Comparison of ENCODE assay signal across 21 cellular contexts in the genomic region with DNA sequence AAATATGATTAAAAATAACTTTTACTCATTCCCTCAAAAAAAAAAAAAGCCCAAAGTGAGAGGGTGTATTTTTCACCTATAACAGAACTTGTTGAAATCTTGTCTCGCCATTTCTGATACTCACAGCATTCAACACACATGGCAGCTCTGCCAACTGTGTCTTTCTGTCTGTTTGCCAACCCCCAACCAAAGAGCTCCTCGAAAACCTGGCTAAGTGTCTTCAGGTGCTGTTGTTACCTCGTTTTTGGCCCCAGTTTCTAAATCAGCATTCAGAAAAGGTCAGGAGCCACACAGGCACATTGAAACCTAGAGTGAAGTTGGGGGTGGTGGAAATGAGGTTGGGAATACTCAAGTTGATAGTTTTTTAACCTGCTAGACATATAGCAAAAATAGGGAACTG.
"Had no signal": no experiment of that assay in that cellular context is flagged by ENCODE, and none has a peak within 500 bp of the region (broad histone marks: within the 10 kb centered on the region; RNA-seq: fewer than 3 reads in every experiment).

No MANE protein-coding gene starts in this region.

- H3K27me3 Mint-ChIP-seq: memory B cell; stimulated activated naive CD8-positive, alpha-beta T cell treated with anti-CD3 and anti-CD28 coated beads, Interleukin-15, amount 100 ng/mL, for 72 hours had no signal

- H3K9me3 ChIP-seq: ovary, right atrium auricular region, sigmoid colon, testis had no signal

- DNase-seq: cortex of kidney; dorsolateral prefrontal cortex; effector CD8-positive, alpha-beta T cell; foreskin melanocyte; head of caudate nucleus; natural killer cell; ovary; sigmoid colon; stimulated activated CD4-positive, alpha-beta T cell treated with anti-CD3 and anti-CD28 coated beads, Interleukin-2, amount 100 ng/mL, for 24 hours; stimulated activated CD4-positive, alpha-beta T cell treated with anti-CD3 and anti-CD28 coated beads, Interleukin-4, amount 100 ng/mL, for 4 hours; stimulated activated naive B cell treated with anti-CD40 and anti-IgM and Interleukin-4, amounts not matched to agents 10 μg/mL and 1 μg/mL and 100 μg/mL, for 72 hours; stimulated activated naive CD8-positive, alpha-beta T cell treated with anti-CD3 and anti-CD28 coated beads, Interleukin-15, amount 100 ng/mL, for 72 hours; testis; trophoblast cell had no signal

- H3K4me1 ChIP-seq: right atrium auricular region, sigmoid colon, testis had no signal

- H3K27ac ChIP-seq: hepatocyte, ovary, right atrium auricular region, sigmoid colon, skin epidermis, testis had no signal

- H3K36me3 ChIP-seq: ovary, right atrium auricular region, sigmoid colon had no signal

- H3K4me3 ChIP-seq: dorsolateral prefrontal cortex, hepatocyte, ovary, right atrium auricular region, sigmoid colon, skin epidermis, testis had no signal

- H3K36me3 Mint-ChIP-seq: memory B cell; mesothelial cell of epicardium; natural killer cell; stimulated activated naive B cell treated with anti-CD40 and anti-IgM and Interleukin-4, amounts not matched to agents 10 μg/mL and 1 μg/mL and 100 μg/mL, for 72 hours had no signal

- H3K9me3 Mint-ChIP-seq: memory B cell; mesothelial cell of epicardium; natural killer cell; stimulated activated naive B cell treated with anti-CD40 and anti-IgM and Interleukin-4, amounts not matched to agents 10 μg/mL and 1 μg/mL and 100 μg/mL, for 72 hours; stimulated activated naive CD8-positive, alpha-beta T cell treated with anti-CD3 and anti-CD28 coated beads, Interleukin-15, amount 100 ng/mL, for 72 hours had no signal

- H3K27ac Mint-ChIP-seq: memory B cell; mesothelial cell of epicardium; natural killer cell; stimulated activated naive B cell treated with anti-CD40 and anti-IgM and Interleukin-4, amounts not matched to agents 10 μg/mL and 1 μg/mL and 100 μg/mL, for 72 hours had no signal

- H3K4me1 Mint-ChIP-seq: memory B cell; mesothelial cell of epicardium; natural killer cell; neural crest cell; stimulated activated naive B cell treated with anti-CD40 and anti-IgM and Interleukin-4, amounts not matched to agents 10 μg/mL and 1 μg/mL and 100 μg/mL, for 72 hours; stimulated activated naive CD8-positive, alpha-beta T cell treated with anti-CD3 and anti-CD28 coated beads, Interleukin-15, amount 100 ng/mL, for 72 hours had no signal

- FAIRE-seq: urothelium cell line had no signal

- H3K4me3 Mint-ChIP-seq: memory B cell; mesothelial cell of epicardium; natural killer cell; neural crest cell; stimulated activated naive B cell treated with anti-CD40 and anti-IgM and Interleukin-4, amounts not matched to agents 10 μg/mL and 1 μg/mL and 100 μg/mL, for 72 hours; stimulated activated naive CD8-positive, alpha-beta T cell treated with anti-CD3 and anti-CD28 coated beads, Interleukin-15, amount 100 ng/mL, for 72 hours had no signal

- ATAC-seq: natural killer cell; stimulated activated naive B cell treated with anti-CD40 and anti-IgM and Interleukin-4, amounts not matched to agents 10 μg/mL and 1 μg/mL and 100 μg/mL, for 72 hours; stimulated activated naive CD8-positive, alpha-beta T cell treated with anti-CD3 and anti-CD28 coated beads, Interleukin-15, amount 100 ng/mL, for 72 hours had no signal

- H3K27me3 ChIP-seq: dorsolateral prefrontal cortex, hepatocyte, ovary, right atrium auricular region, sigmoid colon, testis had no signal
